ENCODE assay signal across 15 cellular contexts in the genomic region with DNA sequence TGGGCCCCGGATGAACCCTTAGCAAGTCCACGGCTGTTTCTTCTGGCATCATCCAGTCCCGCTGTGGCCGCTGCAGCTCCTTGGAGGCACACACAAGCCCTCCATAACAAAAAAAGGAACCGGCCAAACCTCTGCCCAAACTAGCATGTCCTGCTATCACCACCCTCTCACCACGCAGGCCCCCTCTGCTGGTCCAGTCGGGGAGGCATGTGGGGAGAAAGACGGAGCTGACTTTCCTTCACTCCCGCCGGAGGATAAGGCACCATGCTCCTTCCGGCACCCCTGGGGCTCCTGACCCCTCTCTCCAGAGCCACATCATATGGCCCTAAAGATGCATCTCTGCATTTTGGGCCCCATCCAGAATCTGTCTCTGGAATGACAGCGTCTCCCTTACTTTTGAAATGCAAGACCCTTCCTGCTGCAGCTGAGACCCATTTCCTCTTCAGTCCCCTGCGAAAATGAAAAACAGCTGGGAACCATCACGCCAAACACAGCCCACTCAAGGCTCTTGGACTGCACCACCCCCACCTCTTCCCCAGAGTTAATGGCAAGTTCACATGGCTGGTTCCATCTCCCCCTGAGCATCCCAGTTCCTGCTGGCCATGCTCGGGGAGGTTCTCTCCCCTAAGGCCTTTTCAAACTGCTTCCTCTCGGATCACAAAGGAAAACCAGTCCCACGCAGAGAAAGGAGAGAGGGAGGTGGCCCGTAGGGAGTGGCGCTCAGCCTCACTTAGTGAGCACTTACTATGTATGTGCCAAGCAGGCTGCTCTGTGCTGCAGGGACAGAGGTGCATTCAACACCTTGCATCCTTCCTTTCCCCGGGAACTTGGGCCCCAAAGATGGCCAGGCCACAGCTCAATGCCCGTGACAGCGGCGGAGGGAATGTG. TPM values are rescaled to one million over a fixed set of nuclear protein-coding genes. Genes with fewer than 3 reads are reported as not detected.
A peak's percentile ranks its signal among the peaks of the same experiment; 100 is the strongest.
DNase-seq lines count a peak whose midpoint lies in the region; ATAC-seq and TF ChIP-seq lines count a peak whose summit lies in the region.
"Had no signal": no experiment of that assay in that cellular context is flagged by ENCODE, and none has a peak within 500 bp of the region (broad histone marks: within the 10 kb centered on the region; RNA-seq: fewer than 3 reads in every experiment).

No MANE protein-coding gene starts in this region.

- peaks cover 0 to 64% of the 10 kb centered on the region in 2 donors for H3K4me1 ChIP-seq in right atrium auricular region
- peaks cover 13 to 19% of the 10 kb centered on the region in 2 donors for H3K4me1 ChIP-seq in uterus

- H3K4me3 ChIP-seq in right atrium auricular region: no peak overlapping the region
- no peak overlapping the region for H3K4me3 ChIP-seq in choroid plexus epithelial cell (ENCODE audit: low read depth, low read length)
- no peak overlapping the region for H3K4me3 ChIP-seq in uterus

- no peaks in the 10 kb centered on the region for H3K27me3 ChIP-seq in right atrium auricular region
- H3K27me3 ChIP-seq in uterus: no peaks in the 10 kb centered on the region

- no peaks in the 10 kb centered on the region for H3K36me3 ChIP-seq in right atrium auricular region
- no peaks in the 10 kb centered on the region for H3K36me3 ChIP-seq in uterus

- TF ChIP-seq CTCF in right atrium auricular region (IDR thresholded peaks at IDR 0.05) (peak in 1 of 2 donors; percentile 37), choroid plexus epithelial cell (conservative IDR thresholded peaks at IDR 0.05; ENCODE audit: low read depth, low read length) (peak; percentile 75), uterus (IDR thresholded peaks at IDR 0.05) (peak in 3 of 4 experiments; percentile 33 to 61 (median 51))

- DNase-seq in Right ventricle myocardium inferior (ENCODE audit: missing footprints): peak; percentile 68
- no peak for DNase-seq in right atrium auricular region (ENCODE audit: low spot score)
- DNase-seq in choroid plexus epithelial cell (ENCODE audit: low read depth): peak; percentile 57
- DNase-seq in left kidney (ENCODE audit: low read depth, low spot score): peak; percentile 95
- DNase-seq in uterus: peak; percentile 66 to 75
- no peak for DNase-seq in NCI-H1436 treated with DMSO at 0.1 percent for 48 hours (lab: John Stamatoyannopoulos, UW)
- no peak for DNase-seq in GM19240 (ENCODE audit: insufficient read length, low spot score)
- DNase-seq in kidney tubule cell (ENCODE audit: low spot score): no peak
- DNase-seq: activated CD4-positive, alpha-beta T cell treated with anti-CD3 and anti-CD28 coated beads, Interleukin-2, amount 50 U/mL, for 1 hour; activated gamma-delta T cell; AML-193; cerebellar nuclear complex; kidney; NCI-H2081 had no signal

- H3K9me3 ChIP-seq in right atrium auricular region (no peaks in the 10 kb centered on the region), uterus (no peaks in the 10 kb centered on the region)

- H3K27ac ChIP-seq in right atrium auricular region (peak overlapping the region in 1 of 2 donors; percentile 16), uterus (peak overlapping the region; percentile 77 to 80)

- ATAC-seq in Right ventricle myocardium inferior: peak; percentile 19
- ATAC-seq: natural killer cell treated with Interleukin-12 subunit alpha and Interleukin-12 subunit beta and Interleukin-15 and Interleukin-18, amount 100 ng/mL, for 72 hours had no signal

- no peak for TF ChIP-seq POLR2A in uterus (IDR thresholded peaks at IDR 0.05)

- intact Hi-C loops in Right ventricle myocardium inferior (cut with DNase I): no loop called here
- intact Hi-C loops in uterus (cut with DNase I; ENCODE audit: low total_unique reads): no loop called here

RNA-seq across cellular contexts. Expression of a gene that starts 35.2 kb away (rescaled TPM):
- total RNA-seq in Right ventricle myocardium inferior (79.0 TPM), right atrium auricular region (100 to 1,000 TPM in 1 of 2 donors, 10 to 100 TPM in 1; 27.1 to 108 TPM), uterus (10 to 100 TPM in 2 of 4 donors, 1 to 10 TPM in 2; 1.2 to 16.5 (median 8.9) TPM)
- total RNA-seq: natural killer cell treated with Interleukin-12 subunit alpha and Interleukin-12 subunit beta and Interleukin-15 and Interleukin-18, amount 100 ng/mL, for 72 hours had no signal

RNA-seq across cellular contexts. Expression of a gene that starts 37.9 kb away (rescaled TPM):
- 84.5 TPM for total RNA-seq in Right ventricle myocardium inferior
- 100 to 1,000 TPM in 1 of 2 donors, 10 to 100 TPM in 1; 61.6 to 103 TPM for total RNA-seq in right atrium auricular region
- 1,000 to 10,000 TPM in 1 of 4 donors, 100 to 1,000 TPM in 3; 164 to 1,719 (median 447) TPM for total RNA-seq in uterus

Comparison
In these comparisons a context has a peak if more than half of its experiments do, and no peak if none do; other contexts are left out.
1. DNase-seq: peak in Right ventricle myocardium inferior (single experiment), choroid plexus epithelial cell (single experiment), left kidney (single experiment) and uterus (2 of 2); none in right atrium auricular region (single experiment), NCI-H1436 treated with DMSO at 0.1 percent for 48 hours (single experiment), GM19240 (single experiment) and kidney tubule cell (single experiment).